30 cellular contexts compared by ENCODE assay signal in genomic region chr9:15218994-15219393, GRCh38.
"Had no signal": no experiment of that assay in that cellular context is flagged by ENCODE, and none has a peak within 500 bp of the region (broad histone marks: within the 10 kb centered on the region; RNA-seq: fewer than 3 reads in every experiment).

No MANE protein-coding gene starts in this region.

- FAIRE-seq: colon, endothelial cell of umbilical vein had no signal

- H3K4me3 Mint-ChIP-seq: dendritic cell treated with granulocyte-macrophage colony-stimulating factor and Interleukin-4, amounts not matched to agents 40 ng/mL and 50 ng/mL, for 4 days; naive B cell; natural killer cell treated with Interleukin-12 subunit alpha and Interleukin-12 subunit beta and Interleukin-15 and Interleukin-18, amount 100 ng/mL, for 72 hours; neural crest cell; stimulated activated naive CD8-positive, alpha-beta T cell treated with anti-CD3 and anti-CD28 coated beads, Interleukin-15, amount 100 ng/mL, for 72 hours had no signal

- ATAC-seq: foreskin keratinocyte; gastroesophageal sphincter; heart left ventricle; left cardiac atrium; lower lobe of right lung; natural killer cell treated with Interleukin-12 subunit alpha and Interleukin-12 subunit beta and Interleukin-15 and Interleukin-18, amount 100 ng/mL, for 72 hours; right lobe of liver; stimulated activated naive CD8-positive, alpha-beta T cell treated with anti-CD3 and anti-CD28 coated beads, Interleukin-15, amount 100 ng/mL, for 72 hours had no signal

- H3K4me1 Mint-ChIP-seq: naive B cell, neural crest cell had no signal

- H3K4me1 ChIP-seq: esophagus muscularis mucosa, foreskin keratinocyte, heart left ventricle, left ventricle myocardium inferior, parathyroid adenoma, thyroid gland had no signal

- DNase-seq: effector CD8-positive, alpha-beta T cell; foreskin keratinocyte; heart left ventricle; kidney; left cardiac atrium; left ventricle myocardium inferior; lower lobe of right lung; naive B cell; right lobe of liver; stimulated activated CD4-positive, alpha-beta T cell treated with anti-CD3 and anti-CD28 coated beads, Interleukin-12 subunit alpha, Interleukin-12 subunit beta, amount 100 ng/mL, for 4 hours; stimulated activated CD4-positive, alpha-beta T cell treated with anti-CD3 and anti-CD28 coated beads, Interleukin-1b, Interleukin-23, amount 100 ng/mL, for 48 hours; stimulated activated CD4-positive, alpha-beta T cell treated with anti-CD3 and anti-CD28 coated beads, Interleukin-4, amount 100 ng/mL, for 1 hour; stimulated activated CD8-positive, alpha-beta memory T cell treated with anti-CD3 and anti-CD28 coated beads, Interleukin-4, amount 100 ng/mL, for 48 hours; stimulated activated naive CD4-positive, alpha-beta T cell; stimulated activated naive CD8-positive, alpha-beta T cell treated with anti-CD3 and anti-CD28 coated beads, Interleukin-15, amount 100 ng/mL, for 72 hours; trophoblast cell had no signal

- H3K27me3 Mint-ChIP-seq: dendritic cell treated with granulocyte-macrophage colony-stimulating factor and Interleukin-4, amounts not matched to agents 40 ng/mL and 50 ng/mL, for 4 days; naive B cell; natural killer cell treated with Interleukin-12 subunit alpha and Interleukin-12 subunit beta and Interleukin-15 and Interleukin-18, amount 100 ng/mL, for 72 hours; progenitor cell of endocrine pancreas; stimulated activated naive CD8-positive, alpha-beta T cell treated with anti-CD3 and anti-CD28 coated beads, Interleukin-15, amount 100 ng/mL, for 72 hours had no signal

- H3K9me3 Mint-ChIP-seq: dendritic cell treated with granulocyte-macrophage colony-stimulating factor and Interleukin-4, amounts not matched to agents 40 ng/mL and 50 ng/mL, for 4 days; naive B cell; natural killer cell treated with Interleukin-12 subunit alpha and Interleukin-12 subunit beta and Interleukin-15 and Interleukin-18, amount 100 ng/mL, for 72 hours; neural crest cell; stimulated activated naive CD8-positive, alpha-beta T cell treated with anti-CD3 and anti-CD28 coated beads, Interleukin-15, amount 100 ng/mL, for 72 hours had no signal

- H3K27me3 ChIP-seq: esophagus muscularis mucosa, foreskin keratinocyte, gastroesophageal sphincter, heart left ventricle, hepatocyte, neutrophil, right lobe of liver, thyroid gland, vagina had no signal

- H3K9me3 ChIP-seq: esophagus muscularis mucosa, gastroesophageal sphincter, heart left ventricle, left ventricle myocardium inferior, lower lobe of right lung, neutrophil, right lobe of liver, thyroid gland, vagina had no signal

- H3K27ac ChIP-seq: esophagus muscularis mucosa, foreskin keratinocyte, gastroesophageal sphincter, heart left ventricle, hepatocyte, left ventricle myocardium inferior, lower lobe of right lung, neutrophil, parathyroid adenoma, right lobe of liver, thyroid gland, vagina had no signal

- H3K4me3 ChIP-seq: esophagus muscularis mucosa, gastroesophageal sphincter, heart left ventricle, hepatocyte, left ventricle myocardium inferior, lower lobe of right lung, right lobe of liver, smooth muscle cell, thyroid gland, vagina had no signal

- H3K36me3 ChIP-seq: neutrophil, right lobe of liver, thyroid gland, vagina had no signal

- H3K27ac Mint-ChIP-seq: dendritic cell treated with granulocyte-macrophage colony-stimulating factor and Interleukin-4, amounts not matched to agents 40 ng/mL and 50 ng/mL, for 4 days; naive B cell; progenitor cell of endocrine pancreas; stimulated activated naive CD8-positive, alpha-beta T cell treated with anti-CD3 and anti-CD28 coated beads, Interleukin-15, amount 100 ng/mL, for 72 hours had no signal
